1 cellular context compared by ENCODE assay signal in genomic region chr16:73794936-73795335, GRCh38.
TF ChIP-seq lines count a peak whose summit lies in the region.

No MANE protein-coding gene starts in this region.

TF ChIP-seq in HepG2, 621 proteins besides CTCF, POLR2A, EP300 and RAD21 (continued from another document):
- TF ChIP-seq ZNF280D (CRISPR knock-in tag; IDR thresholded peaks at IDR 0.05) (no peak), CHCHD3 (CRISPR knock-in tag; IDR thresholded peaks at IDR 0.05) (no peak), ATRX (CRISPR knock-in tag; IDR thresholded peaks at IDR 0.05; ENCODE audit: borderline replicate concordance) (no peak), CCDC6 (CRISPR knock-in tag; IDR thresholded peaks at IDR 0.05) (no peak), ZNF276 (CRISPR knock-in tag; IDR thresholded peaks at IDR 0.05; ENCODE audit: low read depth) (no peak), ZC3H13 (CRISPR knock-in tag; IDR thresholded peaks at IDR 0.05) (no peak), TAF1 (CRISPR knock-in tag; IDR thresholded peaks at IDR 0.05) (no peak), CREM (IDR thresholded peaks at IDR 0.05) (no peak), CREM (CRISPR knock-in tag; IDR thresholded peaks at IDR 0.05) (no peak), ZBED4 (CRISPR knock-in tag; IDR thresholded peaks at IDR 0.05; ENCODE audit: borderline replicate concordance) (no peak), SMAD3 (CRISPR knock-in tag; IDR thresholded peaks at IDR 0.05) (no peak), ESRRA (CRISPR knock-in tag; IDR thresholded peaks at IDR 0.05; ENCODE audit: low read depth) (no peak), FOXK2 (IDR thresholded peaks at IDR 0.05) (no peak), ATF4 (CRISPR knock-in tag; IDR thresholded peaks at IDR 0.05) (no peak), TERF1 (CRISPR knock-in tag; IDR thresholded peaks at IDR 0.05) (no peak), TFDP1 (CRISPR knock-in tag; IDR thresholded peaks at IDR 0.05; ENCODE audit: borderline replicate concordance) (no peak), ZSCAN22 (CRISPR knock-in tag; IDR thresholded peaks at IDR 0.05) (no peak)
